Comparison of ENCODE assay signal across 1 cellular context in the genomic region with DNA sequence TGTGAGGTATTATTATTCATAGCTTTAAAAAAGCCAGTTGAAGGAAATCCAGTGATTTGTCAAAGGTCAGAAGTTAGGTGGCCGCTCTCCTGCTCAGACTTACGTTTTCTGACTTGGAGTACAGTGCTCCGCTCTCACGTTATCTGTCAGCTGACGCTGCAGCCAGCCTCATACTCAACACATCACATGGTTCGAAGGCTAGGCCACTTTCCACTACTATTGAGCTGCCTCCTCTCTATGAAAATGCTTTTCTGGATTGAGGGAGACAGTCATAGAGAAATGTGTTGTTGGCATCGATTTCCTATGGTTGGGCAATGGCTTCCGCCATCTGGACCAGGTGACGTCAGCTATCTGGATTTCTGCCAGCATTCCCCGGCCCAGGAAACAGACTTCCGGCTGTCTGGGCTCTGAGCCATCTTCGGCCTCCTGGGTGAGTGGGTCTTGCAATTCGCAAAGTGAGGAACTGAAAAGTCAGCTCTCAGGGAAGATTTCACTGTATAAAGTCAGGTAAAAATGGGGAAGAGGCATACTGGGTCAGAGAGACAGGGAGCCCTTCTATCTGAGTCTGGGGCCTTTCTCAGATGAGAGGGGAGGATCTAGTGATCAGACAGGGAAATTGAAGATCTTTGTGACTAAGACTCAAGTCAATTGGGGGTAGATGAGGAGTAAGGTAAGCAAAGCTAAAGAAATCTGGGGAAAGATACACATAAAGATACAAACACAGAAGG.
TF ChIP-seq lines count a peak whose summit lies in the region.

No MANE protein-coding gene starts in this region.

TF ChIP-seq in K562, 482 proteins besides CTCF, POLR2A, EP300 and RAD21 (continued from another document and continues in another):
- TF ChIP-seq, protein P1, sequence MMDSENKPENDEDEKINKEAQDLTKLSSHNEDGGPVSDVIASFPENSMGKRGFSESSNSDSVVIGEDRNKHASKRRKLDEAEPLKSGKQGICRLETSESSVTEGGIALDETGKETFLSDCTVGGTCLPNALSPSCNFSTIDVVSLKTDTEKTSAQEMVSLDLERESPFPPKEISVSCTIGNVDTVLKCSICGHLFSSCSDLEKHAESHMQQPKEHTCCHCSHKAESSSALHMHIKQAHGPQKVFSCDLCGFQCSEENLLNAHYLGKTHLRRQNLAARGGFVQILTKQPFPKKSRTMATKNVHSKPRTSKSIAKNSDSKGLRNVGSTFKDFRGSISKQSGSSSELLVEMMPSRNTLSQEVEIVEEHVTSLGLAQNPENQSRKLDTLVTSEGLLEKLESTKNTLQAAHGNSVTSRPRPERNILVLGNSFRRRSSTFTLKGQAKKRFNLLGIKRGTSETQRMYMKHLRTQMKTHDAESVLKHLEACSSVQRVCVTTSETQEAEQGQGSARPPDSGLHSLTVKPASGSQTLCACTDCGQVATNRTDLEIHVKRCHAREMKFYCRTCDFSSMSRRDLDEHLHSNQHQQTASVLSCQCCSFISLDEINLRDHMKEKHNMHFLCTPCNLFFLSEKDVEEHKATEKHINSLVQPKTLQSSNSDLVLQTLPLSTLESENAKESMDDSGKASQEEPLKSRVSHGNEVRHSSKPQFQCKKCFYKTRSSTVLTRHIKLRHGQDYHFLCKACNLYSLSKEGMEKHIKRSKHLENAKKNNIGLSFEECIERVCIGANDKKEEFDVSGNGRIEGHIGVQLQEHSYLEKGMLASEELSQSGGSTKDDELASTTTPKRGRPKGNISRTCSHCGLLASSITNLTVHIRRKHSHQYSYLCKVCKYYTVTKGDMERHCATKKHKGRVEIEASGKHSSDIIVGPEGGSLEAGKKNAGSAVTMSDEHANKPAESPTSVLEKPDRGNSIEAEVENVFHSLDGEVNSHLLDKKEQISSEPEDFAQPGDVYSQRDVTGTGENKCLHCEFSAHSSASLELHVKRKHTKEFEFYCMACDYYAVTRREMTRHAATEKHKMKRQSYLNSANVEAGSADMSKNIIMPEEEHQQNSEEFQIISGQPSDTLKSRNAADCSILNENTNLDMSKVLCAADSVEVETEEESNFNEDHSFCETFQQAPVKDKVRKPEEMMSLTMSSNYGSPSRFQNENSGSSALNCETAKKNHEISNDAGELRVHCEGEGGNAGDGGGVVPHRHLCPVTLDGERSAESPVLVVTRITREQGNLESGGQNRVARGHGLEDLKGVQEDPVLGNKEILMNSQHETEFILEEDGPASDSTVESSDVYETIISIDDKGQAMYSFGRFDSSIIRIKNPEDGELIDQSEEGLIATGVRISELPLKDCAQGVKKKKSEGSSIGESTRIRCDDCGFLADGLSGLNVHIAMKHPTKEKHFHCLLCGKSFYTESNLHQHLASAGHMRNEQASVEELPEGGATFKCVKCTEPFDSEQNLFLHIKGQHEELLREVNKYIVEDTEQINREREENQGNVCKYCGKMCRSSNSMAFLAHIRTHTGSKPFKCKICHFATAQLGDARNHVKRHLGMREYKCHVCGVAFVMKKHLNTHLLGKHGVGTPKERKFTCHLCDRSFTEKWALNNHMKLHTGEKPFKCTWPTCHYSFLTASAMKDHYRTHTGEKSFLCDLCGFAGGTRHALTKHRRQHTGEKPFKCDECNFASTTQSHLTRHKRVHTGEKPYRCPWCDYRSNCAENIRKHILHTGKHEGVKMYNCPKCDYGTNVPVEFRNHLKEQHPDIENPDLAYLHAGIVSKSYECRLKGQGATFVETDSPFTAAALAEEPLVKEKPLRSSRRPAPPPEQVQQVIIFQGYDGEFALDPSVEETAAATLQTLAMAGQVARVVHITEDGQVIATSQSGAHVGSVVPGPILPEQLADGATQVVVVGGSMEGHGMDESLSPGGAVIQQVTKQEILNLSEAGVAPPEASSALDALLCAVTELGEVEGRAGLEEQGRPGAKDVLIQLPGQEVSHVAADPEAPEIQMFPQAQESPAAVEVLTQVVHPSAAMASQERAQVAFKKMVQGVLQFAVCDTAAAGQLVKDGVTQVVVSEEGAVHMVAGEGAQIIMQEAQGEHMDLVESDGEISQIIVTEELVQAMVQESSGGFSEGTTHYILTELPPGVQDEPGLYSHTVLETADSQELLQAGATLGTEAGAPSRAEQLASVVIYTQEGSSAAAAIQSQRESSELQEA (IDR thresholded peaks at IDR 0.05; ENCODE audit: low read depth): no peak
- TF ChIP-seq, protein P2, sequence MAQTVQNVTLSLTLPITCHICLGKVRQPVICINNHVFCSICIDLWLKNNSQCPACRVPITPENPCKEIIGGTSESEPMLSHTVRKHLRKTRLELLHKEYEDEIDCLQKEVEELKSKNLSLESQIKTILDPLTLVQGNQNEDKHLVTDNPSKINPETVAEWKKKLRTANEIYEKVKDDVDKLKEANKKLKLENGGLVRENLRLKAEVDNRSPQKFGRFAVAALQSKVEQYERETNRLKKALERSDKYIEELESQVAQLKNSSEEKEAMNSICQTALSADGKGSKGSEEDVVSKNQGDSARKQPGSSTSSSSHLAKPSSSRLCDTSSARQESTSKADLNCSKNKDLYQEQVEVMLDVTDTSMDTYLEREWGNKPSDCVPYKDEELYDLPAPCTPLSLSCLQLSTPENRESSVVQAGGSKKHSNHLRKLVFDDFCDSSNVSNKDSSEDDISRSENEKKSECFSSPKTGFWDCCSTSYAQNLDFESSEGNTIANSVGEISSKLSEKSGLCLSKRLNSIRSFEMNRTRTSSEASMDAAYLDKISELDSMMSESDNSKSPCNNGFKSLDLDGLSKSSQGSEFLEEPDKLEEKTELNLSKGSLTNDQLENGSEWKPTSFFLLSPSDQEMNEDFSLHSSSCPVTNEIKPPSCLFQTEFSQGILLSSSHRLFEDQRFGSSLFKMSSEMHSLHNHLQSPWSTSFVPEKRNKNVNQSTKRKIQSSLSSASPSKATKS (CRISPR knock-in tag; IDR thresholded peaks at IDR 0.05): 0 out of 2 replicates have a peak, but pooled peaks have one; percentile 3
- TF ChIP-seq ZNF561 (CRISPR knock-in tag; conservative IDR thresholded peaks at IDR 0.05): no peak
- TF ChIP-seq RNF2 (IDR thresholded peaks at IDR 0.05): peak; percentile 93
- no peak for TF ChIP-seq ZZZ3 (IDR thresholded peaks at IDR 0.05)
- no peak for TF ChIP-seq MTF1 (CRISPR knock-in tag; IDR thresholded peaks at IDR 0.05; ENCODE audit: borderline replicate concordance)
- peak; percentile 86; the same call in 1 of the 2 replicates for TF ChIP-seq ZBTB17 (CRISPR knock-in tag; IDR thresholded peaks at IDR 0.05)
- peak; percentile 66 for TF ChIP-seq CBFA2T2 (conservative IDR thresholded peaks at IDR 0.05)
- TF ChIP-seq, protein P3, sequence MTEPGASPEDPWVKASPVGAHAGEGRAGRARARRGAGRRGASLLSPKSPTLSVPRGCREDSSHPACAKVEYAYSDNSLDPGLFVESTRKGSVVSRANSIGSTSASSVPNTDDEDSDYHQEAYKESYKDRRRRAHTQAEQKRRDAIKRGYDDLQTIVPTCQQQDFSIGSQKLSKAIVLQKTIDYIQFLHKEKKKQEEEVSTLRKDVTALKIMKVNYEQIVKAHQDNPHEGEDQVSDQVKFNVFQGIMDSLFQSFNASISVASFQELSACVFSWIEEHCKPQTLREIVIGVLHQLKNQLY (CRISPR knock-in tag; conservative IDR thresholded peaks at IDR 0.05): no peak
- TF ChIP-seq PCBP1 (IDR thresholded peaks at IDR 0.05; ENCODE audit: low read depth, low read length, poor library complexity, severe bottlenecking): no peak
- peak; percentile 88; the same call in 1 of the 2 replicates for TF ChIP-seq NR4A1 (CRISPR knock-in tag; IDR thresholded peaks at IDR 0.05)
- TF ChIP-seq NR4A1 (tag; IDR thresholded peaks at IDR 0.05): peak; percentile 91; the same call in 1 of the 2 replicates
- TF ChIP-seq MIER1 (IDR thresholded peaks at IDR 0.05; ENCODE audit: low read depth): no peak
- no peak for TF ChIP-seq PPARD (CRISPR knock-in tag; IDR thresholded peaks at IDR 0.05)
- TF ChIP-seq KLF16 (IDR thresholded peaks at IDR 0.05): no peak
- peak; percentile 36; the same call in 1 of the 2 replicates for TF ChIP-seq GATA2 (CRISPR knock-in tag; IDR thresholded peaks at IDR 0.05)
- TF ChIP-seq GTF2F1 (IDR thresholded peaks at IDR 0.05; ENCODE audit: low read depth, low read length): no peak
- TF ChIP-seq, protein P4, sequence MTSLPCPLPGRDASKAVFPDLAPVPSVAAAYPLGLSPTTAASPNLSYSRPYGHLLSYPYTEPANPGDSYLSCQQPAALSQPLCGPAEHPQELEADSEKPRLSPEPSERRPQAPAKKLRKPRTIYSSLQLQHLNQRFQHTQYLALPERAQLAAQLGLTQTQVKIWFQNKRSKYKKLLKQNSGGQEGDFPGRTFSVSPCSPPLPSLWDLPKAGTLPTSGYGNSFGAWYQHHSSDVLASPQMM (CRISPR knock-in tag; IDR thresholded peaks at IDR 0.05): no peak
- no peak for TF ChIP-seq ZC3H4 (CRISPR knock-in tag; IDR thresholded peaks at IDR 0.05; ENCODE audit: borderline replicate concordance)
- TF ChIP-seq, protein P5, sequence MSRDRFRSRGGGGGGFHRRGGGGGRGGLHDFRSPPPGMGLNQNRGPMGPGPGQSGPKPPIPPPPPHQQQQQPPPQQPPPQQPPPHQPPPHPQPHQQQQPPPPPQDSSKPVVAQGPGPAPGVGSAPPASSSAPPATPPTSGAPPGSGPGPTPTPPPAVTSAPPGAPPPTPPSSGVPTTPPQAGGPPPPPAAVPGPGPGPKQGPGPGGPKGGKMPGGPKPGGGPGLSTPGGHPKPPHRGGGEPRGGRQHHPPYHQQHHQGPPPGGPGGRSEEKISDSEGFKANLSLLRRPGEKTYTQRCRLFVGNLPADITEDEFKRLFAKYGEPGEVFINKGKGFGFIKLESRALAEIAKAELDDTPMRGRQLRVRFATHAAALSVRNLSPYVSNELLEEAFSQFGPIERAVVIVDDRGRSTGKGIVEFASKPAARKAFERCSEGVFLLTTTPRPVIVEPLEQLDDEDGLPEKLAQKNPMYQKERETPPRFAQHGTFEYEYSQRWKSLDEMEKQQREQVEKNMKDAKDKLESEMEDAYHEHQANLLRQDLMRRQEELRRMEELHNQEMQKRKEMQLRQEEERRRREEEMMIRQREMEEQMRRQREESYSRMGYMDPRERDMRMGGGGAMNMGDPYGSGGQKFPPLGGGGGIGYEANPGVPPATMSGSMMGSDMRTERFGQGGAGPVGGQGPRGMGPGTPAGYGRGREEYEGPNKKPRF (IDR thresholded peaks at IDR 0.05; ENCODE audit: low read depth, low read length): no peak
- peak; percentile 99 for TF ChIP-seq JUND (IDR thresholded peaks at IDR 0.05; ENCODE audit: borderline replicate concordance, low read depth, low read length)
- peak; percentile 100 for TF ChIP-seq JUND (tag; IDR thresholded peaks at IDR 0.05; ENCODE audit: borderline replicate concordance, low read depth, low read length)
- TF ChIP-seq DIDO1 (tag; IDR thresholded peaks at IDR 0.05; ENCODE audit: low read depth): no peak
- peak; percentile 65 for TF ChIP-seq PHF20 (IDR thresholded peaks at IDR 0.05; ENCODE audit: partially characterized antibody)
- peak; percentile 24 for TF ChIP-seq SAP30 (IDR thresholded peaks at IDR 0.05; ENCODE audit: borderline replicate concordance, insufficient read depth, low read depth, low read length, poor library complexity, severe bottlenecking)
- TF ChIP-seq, protein P6, sequence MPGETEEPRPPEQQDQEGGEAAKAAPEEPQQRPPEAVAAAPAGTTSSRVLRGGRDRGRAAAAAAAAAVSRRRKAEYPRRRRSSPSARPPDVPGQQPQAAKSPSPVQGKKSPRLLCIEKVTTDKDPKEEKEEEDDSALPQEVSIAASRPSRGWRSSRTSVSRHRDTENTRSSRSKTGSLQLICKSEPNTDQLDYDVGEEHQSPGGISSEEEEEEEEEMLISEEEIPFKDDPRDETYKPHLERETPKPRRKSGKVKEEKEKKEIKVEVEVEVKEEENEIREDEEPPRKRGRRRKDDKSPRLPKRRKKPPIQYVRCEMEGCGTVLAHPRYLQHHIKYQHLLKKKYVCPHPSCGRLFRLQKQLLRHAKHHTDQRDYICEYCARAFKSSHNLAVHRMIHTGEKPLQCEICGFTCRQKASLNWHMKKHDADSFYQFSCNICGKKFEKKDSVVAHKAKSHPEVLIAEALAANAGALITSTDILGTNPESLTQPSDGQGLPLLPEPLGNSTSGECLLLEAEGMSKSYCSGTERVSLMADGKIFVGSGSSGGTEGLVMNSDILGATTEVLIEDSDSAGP (CRISPR knock-in tag; IDR thresholded peaks at IDR 0.05): no peak
- TF ChIP-seq ZNF77 (CRISPR knock-in tag; IDR thresholded peaks at IDR 0.05): no peak
- TF ChIP-seq MCM5 (IDR thresholded peaks at IDR 0.05; ENCODE audit: low read depth): no peak
- TF ChIP-seq POLR2G (IDR thresholded peaks at IDR 0.05; ENCODE audit: low read depth, low read length): no peak
- TF ChIP-seq KLF1 (tag; IDR thresholded peaks at IDR 0.05): peak; percentile 51; the same call in 1 of the 2 replicates
- TF ChIP-seq PTBP1 (IDR thresholded peaks at IDR 0.05; ENCODE audit: low read depth, low read length): no peak
- TF ChIP-seq KDM4B (IDR thresholded peaks at IDR 0.05; ENCODE audit: borderline replicate concordance in 2 of 2, low read depth in 1 of 2): no peak
- peak; percentile 60; the same call in 1 of the 2 replicates for TF ChIP-seq ZFP1 (CRISPR knock-in tag; IDR thresholded peaks at IDR 0.05)
- TF ChIP-seq NR3C1 (CRISPR knock-in tag; IDR thresholded peaks at IDR 0.05): no peak
- TF ChIP-seq FOXJ3 (CRISPR knock-in tag; IDR thresholded peaks at IDR 0.05): no peak
- TF ChIP-seq, protein P7, sequence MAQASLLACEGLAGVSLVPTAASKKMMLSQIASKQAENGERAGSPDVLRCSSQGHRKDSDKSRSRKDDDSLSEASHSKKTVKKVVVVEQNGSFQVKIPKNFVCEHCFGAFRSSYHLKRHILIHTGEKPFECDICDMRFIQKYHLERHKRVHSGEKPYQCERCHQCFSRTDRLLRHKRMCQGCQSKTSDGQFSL (CRISPR knock-in tag; IDR thresholded peaks at IDR 0.05): no peak
- TF ChIP-seq, protein P7 (tag; IDR thresholded peaks at IDR 0.05): no peak
- no peak for TF ChIP-seq ZNF764 (CRISPR knock-in tag; IDR thresholded peaks at IDR 0.05; ENCODE audit: low read depth)
- TF ChIP-seq ZNF274 (IDR thresholded peaks at IDR 0.05; ENCODE audit: borderline replicate concordance, low read depth, low read length): no peak
- no peak for TF ChIP-seq ZNF695 (CRISPR knock-in tag; IDR thresholded peaks at IDR 0.05)
- TF ChIP-seq TCFL5 (CRISPR knock-in tag; conservative IDR thresholded peaks at IDR 0.05): 0 out of 2 replicates have a peak, but pooled peaks have one; percentile 15
- TF ChIP-seq, protein P8, sequence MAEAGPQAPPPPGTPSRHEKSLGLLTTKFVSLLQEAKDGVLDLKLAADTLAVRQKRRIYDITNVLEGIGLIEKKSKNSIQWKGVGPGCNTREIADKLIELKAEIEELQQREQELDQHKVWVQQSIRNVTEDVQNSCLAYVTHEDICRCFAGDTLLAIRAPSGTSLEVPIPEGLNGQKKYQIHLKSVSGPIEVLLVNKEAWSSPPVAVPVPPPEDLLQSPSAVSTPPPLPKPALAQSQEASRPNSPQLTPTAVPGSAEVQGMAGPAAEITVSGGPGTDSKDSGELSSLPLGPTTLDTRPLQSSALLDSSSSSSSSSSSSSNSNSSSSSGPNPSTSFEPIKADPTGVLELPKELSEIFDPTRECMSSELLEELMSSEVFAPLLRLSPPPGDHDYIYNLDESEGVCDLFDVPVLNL (CRISPR knock-in tag; IDR thresholded peaks at IDR 0.05; ENCODE audit: low read depth): no peak
- peak; percentile 95 for TF ChIP-seq ZNF175 (CRISPR knock-in tag; IDR thresholded peaks at IDR 0.05; ENCODE audit: low read depth)
- TF ChIP-seq ZNF239 (CRISPR knock-in tag; IDR thresholded peaks at IDR 0.05): peak; percentile 84
